Comparison of ENCODE assay signal across 8 cellular contexts in the genomic region with DNA sequence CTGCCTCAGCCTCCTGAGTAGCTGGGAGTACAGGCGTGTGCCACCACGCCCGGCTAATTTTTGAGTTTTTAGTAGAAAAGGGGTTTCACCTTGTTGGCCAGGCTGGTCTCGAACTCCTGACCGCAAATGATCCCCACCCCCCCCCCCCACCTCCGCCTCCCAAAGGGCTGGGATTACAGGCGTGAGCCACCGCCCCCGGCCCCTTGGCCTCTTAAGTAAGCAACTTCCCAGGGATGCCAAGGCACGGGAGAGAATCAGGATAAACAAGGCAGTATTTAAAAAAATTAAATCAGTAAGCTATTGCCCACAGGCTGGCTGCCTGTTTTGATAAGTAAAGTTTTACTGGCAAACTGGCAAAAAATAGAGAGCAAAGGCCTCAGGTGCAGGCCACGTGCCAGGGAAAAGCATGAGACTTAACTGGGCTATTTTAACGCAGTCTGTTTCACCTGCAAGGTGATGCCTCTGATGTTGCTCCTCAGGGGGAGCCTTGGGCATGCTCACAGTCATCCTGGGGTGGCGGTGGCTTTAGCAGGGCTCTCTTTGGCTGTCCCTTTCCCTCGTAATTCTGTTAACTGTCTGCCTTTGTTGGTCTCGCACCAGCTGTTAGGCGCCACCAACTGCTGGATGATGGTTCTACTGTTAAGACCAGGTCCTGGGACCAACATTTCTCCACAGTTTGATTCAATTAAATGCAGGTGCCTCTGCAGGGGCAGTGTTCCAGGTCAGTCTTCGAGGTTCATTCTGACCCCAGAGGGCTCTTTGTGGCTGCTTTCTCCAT. TPM values are rescaled to one million over a fixed set of nuclear protein-coding genes. Genes with fewer than 3 reads are reported as not detected.
DNase-seq lines count a peak whose midpoint lies in the region; ATAC-seq and TF ChIP-seq lines count a peak whose summit lies in the region.

No MANE protein-coding gene starts in this region.

- no TSS peak for BruUV-seq in PC-3 (replicated peaks; lab: Mats Ljungman, UMichigan)

- no peak overlapping the region for H3K9ac ChIP-seq in PC-3 (ENCODE audit: low read length)

- DNase-seq in AG08395 (ENCODE audit: low spot score) = peak; percentile 25
- peak; percentile 83 for DNase-seq in H4 (ENCODE audit: low spot score)
- peak; percentile 54 for DNase-seq in PC-3
- DNase-seq in cerebellar cortex (ENCODE audit: low spot score) = peak; percentile 72
- peak; percentile 62 to 78 for DNase-seq in lung microvascular endothelial cell (ENCODE audit: low read depth in 2 of 2)
- peak in 1 of 2 donors; percentile 49 for DNase-seq in upper lobe of left lung
- DNase-seq in middle frontal gyrus (ENCODE audit: extremely low spot score, low spot score) = no peak

- no peaks in the 10 kb centered on the region for H3K27me3 ChIP-seq in PC-3 (ENCODE audit: low read length)
- H3K27me3 ChIP-seq in upper lobe of left lung = no peaks in the 10 kb centered on the region

- WGBS in upper lobe of left lung, 2 donors = 27 to 29% methylated on average over 10 to 14 of the region's 17 CpGs

- no peak for TF ChIP-seq EP300 in upper lobe of left lung (IDR thresholded peaks at IDR 0.05)

- no peak overlapping the region for H3K27ac ChIP-seq in PC-3 (ENCODE audit: low read length)
- H3K27ac ChIP-seq in upper lobe of left lung = peak overlapping the region in 3 of 4 donors; percentile 67 to 83 (median 82)

- no peaks in the 10 kb centered on the region for H3F3A ChIP-seq in PC-3 (ENCODE audit: low read length, unreplicated experiment)

- H4K20me1 ChIP-seq in PC-3 (ENCODE audit: low read length) = no peaks in the 10 kb centered on the region

- no peaks in the 10 kb centered on the region for H3K79me2 ChIP-seq in PC-3 (ENCODE audit: low read length)

- peak; percentile 52 for TF ChIP-seq CTCF in PC-3 (conservative IDR thresholded peaks at IDR 0.05; ENCODE audit: low read depth, low read length)
- peak in 1 of 6 experiments; percentile 5 for TF ChIP-seq CTCF in upper lobe of left lung (IDR thresholded peaks at IDR 0.05)

- H3K36me3 ChIP-seq in PC-3 (ENCODE audit: low read depth, low read length) (no peaks in the 10 kb centered on the region), upper lobe of left lung (no peaks in the 10 kb centered on the region)

- H3K4me2 ChIP-seq in PC-3 (ENCODE audit: low read length) = peak overlapping the region; percentile 64

- CTCF ChIA-PET in PC-3 (lab: Charles Lee) = no interaction called here

- H3K4me1 ChIP-seq in PC-3 (ENCODE audit: insufficient read depth, low read length) (no peaks in the 10 kb centered on the region), upper lobe of left lung (peaks cover 9 to 16% (median 13%) of the 10 kb centered on the region in 4 donors)

- no peaks in the 10 kb centered on the region for H3K9me2 ChIP-seq in PC-3 (replicated peaks; ENCODE audit: low read length)

- intact Hi-C loops in PC-3 (cut with micrococcal nuclease) = loop anchor here (1.0 to 5.0 kb wide), 2 partner anchors 105 to 184 kb away; a partner anchor contains a TSS

- POLR2A ChIA-PET in PC-3 (lab: Charles Lee; ENCODE audit: unreplicated experiment) = no interaction called here

- H2AFZ ChIP-seq in PC-3 (ENCODE audit: low read length) = peak overlapping the region; percentile 80; the same call in 1 of the 2 replicates

- no peaks in the 10 kb centered on the region for H3K9me3 ChIP-seq in PC-3 (ENCODE audit: low read length)
- H3K9me3 ChIP-seq in upper lobe of left lung = no peaks in the 10 kb centered on the region

- H3K4me3 ChIP-seq in PC-3 (ENCODE audit: low read length) (peak overlapping the region; percentile 38; the same call in 1 of the 2 replicates), upper lobe of left lung (peak overlapping the region in 3 of 4 donors; percentile 49 to 59 (median 55))

- ATAC-seq in PC-3 = peak; percentile 92
- ATAC-seq in upper lobe of left lung (ENCODE audit: low FRiP score in 2 of 2) = no peak
- no peak for ATAC-seq in HG03571 (IDR thresholded peaks at IDR 0.05; ENCODE audit: unreplicated experiment)

- no peak for TF ChIP-seq POLR2A in upper lobe of left lung (IDR thresholded peaks at IDR 0.05)

RNA-seq across cellular contexts. Expression of a gene that starts 19.4 kb away (rescaled TPM):
- 115 and 120 TPM in 2 replicates for total RNA-seq in H4 (2014; rRNA removed; shearing (Covaris generic))
- total RNA-seq in PC-3 (2014; rRNA removed) (31.2 and 35.4 TPM in 2 replicates), lung microvascular endothelial cell (16.8 and 37.7 TPM in 2 replicates), upper lobe of left lung (100 to 1,000 TPM in 3 of 6 donors, 10 to 100 TPM in 3; 54.5 to 137 (median 98.2) TPM)
